39 cellular contexts compared by ENCODE assay signal in the genomic region with DNA sequence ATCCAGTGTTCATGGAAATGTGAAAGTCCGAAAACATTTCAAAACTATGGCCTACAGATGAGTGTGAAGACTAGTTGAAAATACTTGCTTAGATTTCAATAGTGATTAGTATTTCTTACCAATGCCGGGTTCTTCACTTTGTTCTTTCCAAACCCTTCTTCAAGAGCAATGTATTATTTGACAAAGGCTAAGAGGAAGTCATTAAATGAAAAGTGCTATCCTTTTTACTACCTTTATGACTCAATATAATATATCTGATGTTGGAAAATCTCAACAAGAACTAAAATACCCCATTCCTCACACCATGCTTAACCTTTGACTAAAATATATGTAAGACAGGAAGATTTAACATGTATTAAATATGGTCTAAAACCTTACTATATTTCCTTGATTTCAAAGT.
"Had no signal": no experiment of that assay in that cellular context is flagged by ENCODE, and none has a peak within 500 bp of the region (broad histone marks: within the 10 kb centered on the region; RNA-seq: fewer than 3 reads in every experiment).

No MANE protein-coding gene starts in this region.

- FAIRE-seq: astrocyte, bronchial epithelial cell had no signal

- H3K4me3 Mint-ChIP-seq: activated naive CD4-positive, alpha-beta T cell treated with anti-CD3 and anti-CD28 coated beads for 36 hours; activated naive CD4-positive, alpha-beta T cell treated with anti-CD3 and anti-CD28 coated beads, Interleukin-2, amount 10 ng/mL, durations not matched to agents 7 days and 5 days; activated naive CD4-positive, alpha-beta T cell treated with anti-CD3 and anti-CD28 coated beads, Interleukin-2, amount 50 U/mL, for 24 hours; activated naive CD8-positive, alpha-beta T cell; activated naive CD8-positive, alpha-beta T cell treated with anti-CD3 and anti-CD28 coated beads for 36 hours; activated naive CD8-positive, alpha-beta T cell treated with anti-CD3 and anti-CD28 coated beads, Interleukin-2, amount 10 ng/mL, durations not matched to agents 7 days and 5 days; activated naive CD8-positive, alpha-beta T cell treated with anti-CD3 and anti-CD28 coated beads, Interleukin-2, amount 50 U/mL, for 24 hours; activated T-cell treated with anti-CD3 and anti-CD28 coated beads, Interleukin-2, amount 50 U/mL, for 24 hours; activated T-cell treated with anti-CD3 and anti-CD28 coated beads, Interleukin-2, amount 50 U/mL, for 4 hours; activated T-helper 1 cell treated with anti-CD3 and anti-CD28 coated beads, Interleukin-12 subunit alpha, Interleukin-12 subunit beta, Interleukin-2, Interleukin-4 antibody, amounts not matched to agents 30 ng/mL and 10 ng/mL and 1 ng/mL, durations not matched to agents 14 hours and 24 hours and 36 hours; activated T-helper 17 cell treated with anti-CD3 and anti-CD28 coated beads, Interleukin-2, amount 50 U/mL, for 72 hours; brain; central memory CD8-positive, alpha-beta T cell had no signal

- ATAC-seq: activated naive CD4-positive, alpha-beta T cell treated with anti-CD3 and anti-CD28 coated beads, Interleukin-2, amount 50 U/mL, for 72 hours; activated naive CD8-positive, alpha-beta T cell treated with anti-CD3 and anti-CD28 coated beads, Interleukin-2, amount 50 U/mL, for 24 hours; activated T-cell treated with anti-CD3 and anti-CD28 coated beads, Interleukin-2, amount 50 U/mL, for 4 hours; activated T-helper 17 cell treated with anti-CD3 and anti-CD28 coated beads, Interleukin-2, amount 50 U/mL, for 72 hours; body of pancreas had no signal

- H3K4me1 ChIP-seq: adrenal gland, ascending aorta, breast epithelium had no signal

- DNase-seq: activated effector memory CD4-positive, alpha-beta T cell treated with anti-CD3 and anti-CD28 coated beads, Interleukin-2, amount 50 U/mL, for 16 hours; activated effector memory CD4-positive, alpha-beta T cell treated with Interleukin-2 at 50 U/mL for 16 hours; activated gamma-delta T cell; activated gamma-delta T cell treated with Interleukin-2 at 50 U/mL for 16 hours; activated naive CD4-positive, alpha-beta T cell; activated naive CD4-positive, alpha-beta T cell treated with anti-CD3 and anti-CD28 coated beads for 36 hours; activated naive CD4-positive, alpha-beta T cell treated with anti-CD3 and anti-CD28 coated beads, Interleukin-2, amount 10 ng/mL, durations not matched to agents 7 days and 5 days; activated naive CD4-positive, alpha-beta T cell treated with anti-CD3 and anti-CD28 coated beads, Interleukin-2, amount 50 U/mL, for 16 hours; activated naive CD4-positive, alpha-beta T cell treated with Interleukin-2 at 50 U/mL for 16 hours; activated naive CD8-positive, alpha-beta T cell treated with anti-CD3 and anti-CD28 coated beads for 36 hours; activated naive CD8-positive, alpha-beta T cell treated with anti-CD3 and anti-CD28 coated beads, Interleukin-2, amount 10 ng/mL, durations not matched to agents 7 days and 5 days; activated naive CD8-positive, alpha-beta T cell treated with anti-CD3 and anti-CD28 coated beads, Interleukin-2, amount 50 U/mL, for 24 hours; activated T-cell treated with anti-CD3 and anti-CD28 coated beads, Interleukin-2, amount 50 U/mL, for 1 hour; activated T-cell treated with anti-CD3 and anti-CD28 coated beads, Interleukin-2, amount 50 U/mL, for 24 hours; activated T-cell treated with anti-CD3 and anti-CD28 coated beads, Interleukin-2, amount 50 U/mL, for 4 hours; activated T-cell treated with anti-CD3 and anti-CD28 coated beads, Interleukin-2, amount 50 U/mL, for 48 hours; adrenal gland; amniotic stem cell; amygdala; anterior cingulate cortex; aorta; body of pancreas; brain microvascular endothelial cell; caudate nucleus; central memory CD4-positive, alpha-beta T cell; cerebellar nuclear complex had no signal

- H3K36me3 Mint-ChIP-seq: activated naive CD4-positive, alpha-beta T cell treated with anti-CD3 and anti-CD28 coated beads, Interleukin-2, amount 10 ng/mL, durations not matched to agents 7 days and 5 days; activated naive CD4-positive, alpha-beta T cell treated with anti-CD3 and anti-CD28 coated beads, Interleukin-2, amount 50 U/mL, for 24 hours; activated naive CD4-positive, alpha-beta T cell treated with anti-CD3 and anti-CD28 coated beads, Interleukin-2, amount 50 U/mL, for 72 hours; activated naive CD8-positive, alpha-beta T cell; activated naive CD8-positive, alpha-beta T cell treated with anti-CD3 and anti-CD28 coated beads for 36 hours; activated naive CD8-positive, alpha-beta T cell treated with anti-CD3 and anti-CD28 coated beads, Interleukin-2, amount 10 ng/mL, durations not matched to agents 7 days and 5 days; brain had no signal

- H3K36me3 ChIP-seq: adrenal gland, ascending aorta, brain microvascular endothelial cell, breast epithelium, cardiac muscle cell had no signal

- H3K27ac Mint-ChIP-seq: activated naive CD4-positive, alpha-beta T cell treated with anti-CD3 and anti-CD28 coated beads for 36 hours; activated naive CD4-positive, alpha-beta T cell treated with anti-CD3 and anti-CD28 coated beads, Interleukin-2, amount 10 ng/mL, durations not matched to agents 7 days and 5 days; activated naive CD4-positive, alpha-beta T cell treated with anti-CD3 and anti-CD28 coated beads, Interleukin-2, amount 50 U/mL, for 24 hours; activated naive CD4-positive, alpha-beta T cell treated with anti-CD3 and anti-CD28 coated beads, Interleukin-2, amount 50 U/mL, for 72 hours; activated naive CD8-positive, alpha-beta T cell; activated naive CD8-positive, alpha-beta T cell treated with anti-CD3 and anti-CD28 coated beads for 36 hours; activated naive CD8-positive, alpha-beta T cell treated with anti-CD3 and anti-CD28 coated beads, Interleukin-2, amount 10 ng/mL, durations not matched to agents 7 days and 5 days; activated naive CD8-positive, alpha-beta T cell treated with anti-CD3 and anti-CD28 coated beads, Interleukin-2, amount 50 U/mL, for 24 hours; activated T-cell treated with anti-CD3 and anti-CD28 coated beads, Interleukin-2, amount 50 U/mL, for 24 hours; activated T-helper 1 cell treated with anti-CD3 and anti-CD28 coated beads, Interleukin-12 subunit alpha, Interleukin-12 subunit beta, Interleukin-2, Interleukin-4 antibody, amounts not matched to agents 30 ng/mL and 10 ng/mL and 1 ng/mL, durations not matched to agents 14 hours and 24 hours and 36 hours; activated T-helper 17 cell treated with anti-CD3 and anti-CD28 coated beads, Interleukin-2, amount 50 U/mL, for 72 hours; activated T-helper 2 cell treated with anti-CD3 and anti-CD28 coated beads, Interferon-gamma antibody, Interleukin-2, Interleukin-4, amounts not matched to agents 10 μg/mL and 5 μg/mL and 100 μg/mL, durations not matched to agents 14 hours and 24 hours and 36 hours; brain had no signal

- H3K9me3 ChIP-seq: adrenal gland, ascending aorta, body of pancreas, breast epithelium had no signal

- H3K9me3 Mint-ChIP-seq: activated naive CD4-positive, alpha-beta T cell treated with anti-CD3 and anti-CD28 coated beads for 36 hours; activated naive CD4-positive, alpha-beta T cell treated with anti-CD3 and anti-CD28 coated beads, Interleukin-2, amount 10 ng/mL, durations not matched to agents 7 days and 5 days; activated naive CD4-positive, alpha-beta T cell treated with anti-CD3 and anti-CD28 coated beads, Interleukin-2, amount 50 U/mL, for 24 hours; activated naive CD4-positive, alpha-beta T cell treated with anti-CD3 and anti-CD28 coated beads, Interleukin-2, amount 50 U/mL, for 72 hours; activated naive CD8-positive, alpha-beta T cell treated with anti-CD3 and anti-CD28 coated beads for 36 hours; activated naive CD8-positive, alpha-beta T cell treated with anti-CD3 and anti-CD28 coated beads, Interleukin-2, amount 10 ng/mL, durations not matched to agents 7 days and 5 days; activated naive CD8-positive, alpha-beta T cell treated with anti-CD3 and anti-CD28 coated beads, Interleukin-2, amount 50 U/mL, for 24 hours; activated T-cell treated with anti-CD3 and anti-CD28 coated beads, Interleukin-2, amount 50 U/mL, for 24 hours; activated T-cell treated with anti-CD3 and anti-CD28 coated beads, Interleukin-2, amount 50 U/mL, for 4 hours; activated T-helper 1 cell treated with anti-CD3 and anti-CD28 coated beads, Interleukin-12 subunit alpha, Interleukin-12 subunit beta, Interleukin-2, Interleukin-4 antibody, amounts not matched to agents 30 ng/mL and 10 ng/mL and 1 ng/mL, durations not matched to agents 14 hours and 24 hours and 36 hours; activated T-helper 17 cell treated with anti-CD3 and anti-CD28 coated beads, Interleukin-2, amount 50 U/mL, for 72 hours; activated T-helper 2 cell treated with anti-CD3 and anti-CD28 coated beads, Interferon-gamma antibody, Interleukin-2, Interleukin-4, amounts not matched to agents 10 μg/mL and 5 μg/mL and 100 μg/mL, durations not matched to agents 14 hours and 24 hours and 36 hours; brain; central memory CD8-positive, alpha-beta T cell had no signal

- H3K4me3 ChIP-seq: adrenal gland, ascending aorta, body of pancreas, breast epithelium, cardiac muscle cell had no signal

- H3K4me1 Mint-ChIP-seq: activated naive CD4-positive, alpha-beta T cell treated with anti-CD3 and anti-CD28 coated beads, Interleukin-2, amount 10 ng/mL, durations not matched to agents 7 days and 5 days; activated naive CD4-positive, alpha-beta T cell treated with anti-CD3 and anti-CD28 coated beads, Interleukin-2, amount 50 U/mL, for 24 hours; activated naive CD8-positive, alpha-beta T cell treated with anti-CD3 and anti-CD28 coated beads for 36 hours; activated naive CD8-positive, alpha-beta T cell treated with anti-CD3 and anti-CD28 coated beads, Interleukin-2, amount 50 U/mL, for 24 hours; activated T-helper 17 cell treated with anti-CD3 and anti-CD28 coated beads, Interleukin-2, amount 50 U/mL, for 72 hours; brain; central memory CD8-positive, alpha-beta T cell had no signal
